Comparison of ENCODE assay signal across 23 cellular contexts in the genomic region with DNA sequence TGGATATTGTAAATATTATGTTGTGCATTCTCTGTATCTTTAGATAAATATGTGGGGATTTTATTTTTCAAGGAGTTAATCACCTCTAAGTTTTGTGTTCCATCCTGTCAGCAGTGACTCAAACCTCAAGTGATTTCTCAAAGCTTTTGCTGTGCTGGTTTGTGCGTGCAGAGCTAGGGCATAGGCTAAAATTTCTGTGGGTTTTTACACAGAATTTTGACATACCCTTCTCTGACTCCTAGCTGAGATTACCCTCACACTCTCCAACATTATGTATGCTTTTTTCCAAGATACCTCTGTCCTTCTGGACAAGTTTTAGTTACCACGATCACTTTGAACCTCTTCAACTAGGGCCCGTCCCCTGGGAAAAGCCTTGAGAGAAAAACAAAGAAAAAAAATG.
DNase-seq lines count a peak whose midpoint lies in the region; TF ChIP-seq lines count a peak whose summit lies in the region.
"Had no signal": no experiment of that assay in that cellular context is flagged by ENCODE, and none has a peak within 500 bp of the region (broad histone marks: within the 10 kb centered on the region; RNA-seq: fewer than 3 reads in every experiment).

No MANE protein-coding gene starts in this region.

- no peak overlapping the region for H2AFZ ChIP-seq in fibroblast of lung (ENCODE audit: low read length)

- no peaks in the 10 kb centered on the region for H3K36me3 Mint-ChIP-seq in HFFc6 (ENCODE audit: low read depth)
- H3K36me3 Mint-ChIP-seq: CD8-positive, alpha-beta T cell had no signal

- H3K9ac ChIP-seq in fibroblast of lung (ENCODE audit: insufficient read depth, low read length): no peak overlapping the region

- H3K4me1 Mint-ChIP-seq in HFFc6 (ENCODE audit: low read depth): peaks cover 40% of the 10 kb centered on the region
- H3K4me1 Mint-ChIP-seq: central memory CD8-positive, alpha-beta T cell; H9; stimulated activated naive CD8-positive, alpha-beta T cell treated with anti-CD3 and anti-CD28 coated beads, Interleukin-15, amount 100 ng/mL, for 72 hours had no signal

- no peaks in the 10 kb centered on the region for H3K9me3 Mint-ChIP-seq in HFFc6
- H3K9me3 Mint-ChIP-seq: H9, nephron progenitor cell had no signal

- no peak overlapping the region for H3K4me2 ChIP-seq in fibroblast of lung (ENCODE audit: extremely low read depth, insufficient read depth, low read length)
- H3K4me2 ChIP-seq: smooth muscle cell had no signal

- H3K4me1 ChIP-seq in fibroblast of lung (ENCODE audit: control insufficient read depth, extremely low read depth, insufficient read depth, low read length) (no peaks in the 10 kb centered on the region), testis (no peaks in the 10 kb centered on the region)
- H3K4me1 ChIP-seq: psoas muscle had no signal

- TF ChIP-seq POLR2A in testis (IDR thresholded peaks at IDR 0.05): no peak

- H3K9me3 ChIP-seq in fibroblast of lung (ENCODE audit: control insufficient read depth, insufficient read depth, low read depth, low read length) (no peaks in the 10 kb centered on the region), WERI-Rb-1 (ENCODE audit: severe bottlenecking) (no peaks in the 10 kb centered on the region), testis (no peaks in the 10 kb centered on the region)
- H3K9me3 ChIP-seq: psoas muscle had no signal

- intact Hi-C loops in testis (cut with DNase I; ENCODE audit: low total_unique reads): no loop called here

- WGBS in testis, 2 donors: 71 to 73% methylated on average over 3 of the region's 3 CpGs

- peak overlapping the region; percentile 78; the same call in 1 of the 2 replicates for H3K4me3 Mint-ChIP-seq in HFFc6
- H3K4me3 Mint-ChIP-seq: CD8-positive, alpha-beta T cell; central memory CD8-positive, alpha-beta T cell; H9; nephron progenitor cell; stimulated activated naive CD8-positive, alpha-beta T cell treated with anti-CD3 and anti-CD28 coated beads, Interleukin-15, amount 100 ng/mL, for 72 hours; T-helper 1 cell treated with Interleukin-12 subunit alpha and Interleukin-12 subunit beta and Interleukin-4 antibody, amounts not matched to agents 30 μg/mL and 1 μg/mL, for 36 hours had no signal

- no peak for DNase-seq in HFFc6
- DNase-seq in RPMI7951 (ENCODE audit: low read depth): peak; percentile 5
- peak; percentile 16 to 50 for DNase-seq in fibroblast of lung (ENCODE audit: low read depth in 2 of 2)
- DNase-seq in skeletal muscle cell (ENCODE audit: low read depth): peak; percentile 20
- no peak for DNase-seq in WERI-Rb-1
- no peak for DNase-seq in testis
- DNase-seq in HuH-7 (ENCODE audit: low spot score): no peak
- DNase-seq in iPS-NIHi11 (ENCODE audit: low spot score): no peak
- DNase-seq: activated CD4-positive, alpha-beta T cell treated with anti-CD3 and anti-CD28 coated beads, Interleukin-2, amount 50 U/mL, for 1 hour; activated effector memory CD4-positive, alpha-beta T cell treated with anti-CD3 and anti-CD28 coated beads, Interleukin-2, amount 50 U/mL, for 16 hours; CD8-positive, alpha-beta T cell; effector CD8-positive, alpha-beta T cell; H9; NCI-H2171; NCI-H774; nephron progenitor cell; psoas muscle; stimulated activated CD4-positive, alpha-beta T cell treated with anti-CD3 and anti-CD28 coated beads, Interleukin-4, amount 100 ng/mL, for 1 hour; stimulated activated naive CD8-positive, alpha-beta T cell treated with anti-CD3 and anti-CD28 coated beads, Interleukin-15, amount 100 ng/mL, for 72 hours; trophoblast cell had no signal

- H4K20me1 ChIP-seq in fibroblast of lung (ENCODE audit: control insufficient read depth, extremely low read depth, insufficient read depth, low read length): no peaks in the 10 kb centered on the region

- no peaks in the 10 kb centered on the region for H3K27me3 ChIP-seq in fibroblast of lung (ENCODE audit: control insufficient read depth, insufficient read depth, low read length)
- H3K27me3 ChIP-seq in WERI-Rb-1 (ENCODE audit: insufficient read depth, low read depth, severe bottlenecking): no peaks in the 10 kb centered on the region
- no peaks in the 10 kb centered on the region for H3K27me3 ChIP-seq in testis

- TF ChIP-seq CTCF in HFFc6 (IDR thresholded peaks at IDR 0.05): no peak
- no peak for TF ChIP-seq CTCF in fibroblast of lung (conservative IDR thresholded peaks at IDR 0.05 in 1 of 2, IDR thresholded peaks at IDR 0.05 in 1 of 2; ENCODE audit: low read depth in 1 of 2, low read length in 2 of 2)
- TF ChIP-seq CTCF in WERI-Rb-1 (IDR thresholded peaks at IDR 0.05; ENCODE audit: low read depth, low read length): no peak
- TF ChIP-seq CTCF in testis (IDR thresholded peaks at IDR 0.05): no peak

- peaks cover 1% of the 10 kb centered on the region; the same call in 1 of the 2 replicates for H3K27me3 Mint-ChIP-seq in HFFc6 (ENCODE audit: insufficient read depth)
- H3K27me3 Mint-ChIP-seq: central memory CD8-positive, alpha-beta T cell; stimulated activated naive CD8-positive, alpha-beta T cell treated with anti-CD3 and anti-CD28 coated beads, Interleukin-15, amount 100 ng/mL, for 72 hours had no signal

- no peaks in the 10 kb centered on the region for H3K36me3 ChIP-seq in fibroblast of lung (ENCODE audit: control insufficient read depth, insufficient read depth, low read length)
- H3K36me3 ChIP-seq in WERI-Rb-1: no peaks in the 10 kb centered on the region
- H3K36me3 ChIP-seq in testis (ENCODE audit: low read depth, missing control alignments): no peaks in the 10 kb centered on the region

- no peak overlapping the region for H3K4me3 ChIP-seq in fibroblast of lung (replicated peaks in 1 of 4; ENCODE audit: control extremely low read depth in 1 of 4, insufficient read depth in 1 of 4, low read depth in 3 of 4, low read length in 4 of 4)
- H3K4me3 ChIP-seq in skeletal muscle cell (ENCODE audit: low read depth, low read length): no peak overlapping the region
- no peak overlapping the region for H3K4me3 ChIP-seq in WERI-Rb-1 (ENCODE audit: low read depth, low read length)
- H3K4me3 ChIP-seq in testis: no peak overlapping the region
- H3K4me3 ChIP-seq: psoas muscle, smooth muscle cell had no signal

- H3K27ac Mint-ChIP-seq in HFFc6: peak overlapping the region; percentile 87
- H3K27ac Mint-ChIP-seq: CD8-positive, alpha-beta T cell; nephron progenitor cell; stimulated activated naive CD8-positive, alpha-beta T cell treated with anti-CD3 and anti-CD28 coated beads, Interleukin-15, amount 100 ng/mL, for 72 hours; T-helper 1 cell treated with Interleukin-12 subunit alpha and Interleukin-12 subunit beta and Interleukin-4 antibody, amounts not matched to agents 30 μg/mL and 1 μg/mL, for 36 hours had no signal

- no peaks in the 10 kb centered on the region for H3K79me2 ChIP-seq in fibroblast of lung (ENCODE audit: control insufficient read depth, insufficient read depth, low read length)

- H3K27ac ChIP-seq in fibroblast of lung (ENCODE audit: insufficient read depth, low read length): no peak overlapping the region
- H3K27ac ChIP-seq in WERI-Rb-1: no peak overlapping the region
- no peak overlapping the region for H3K27ac ChIP-seq in testis
- H3K27ac ChIP-seq: psoas muscle had no signal

Comparison
In these comparisons a context has a peak if more than half of its experiments do, and no peak if none do; other contexts are left out.
1. DNase-seq: peak in RPMI7951 (single experiment), fibroblast of lung (2 of 2) and skeletal muscle cell (single experiment); none in HFFc6 (single experiment), WERI-Rb-1 (single experiment), testis (single experiment), HuH-7 (single experiment) and iPS-NIHi11 (single experiment).